8 cellular contexts compared by ENCODE assay signal in the genomic region with DNA sequence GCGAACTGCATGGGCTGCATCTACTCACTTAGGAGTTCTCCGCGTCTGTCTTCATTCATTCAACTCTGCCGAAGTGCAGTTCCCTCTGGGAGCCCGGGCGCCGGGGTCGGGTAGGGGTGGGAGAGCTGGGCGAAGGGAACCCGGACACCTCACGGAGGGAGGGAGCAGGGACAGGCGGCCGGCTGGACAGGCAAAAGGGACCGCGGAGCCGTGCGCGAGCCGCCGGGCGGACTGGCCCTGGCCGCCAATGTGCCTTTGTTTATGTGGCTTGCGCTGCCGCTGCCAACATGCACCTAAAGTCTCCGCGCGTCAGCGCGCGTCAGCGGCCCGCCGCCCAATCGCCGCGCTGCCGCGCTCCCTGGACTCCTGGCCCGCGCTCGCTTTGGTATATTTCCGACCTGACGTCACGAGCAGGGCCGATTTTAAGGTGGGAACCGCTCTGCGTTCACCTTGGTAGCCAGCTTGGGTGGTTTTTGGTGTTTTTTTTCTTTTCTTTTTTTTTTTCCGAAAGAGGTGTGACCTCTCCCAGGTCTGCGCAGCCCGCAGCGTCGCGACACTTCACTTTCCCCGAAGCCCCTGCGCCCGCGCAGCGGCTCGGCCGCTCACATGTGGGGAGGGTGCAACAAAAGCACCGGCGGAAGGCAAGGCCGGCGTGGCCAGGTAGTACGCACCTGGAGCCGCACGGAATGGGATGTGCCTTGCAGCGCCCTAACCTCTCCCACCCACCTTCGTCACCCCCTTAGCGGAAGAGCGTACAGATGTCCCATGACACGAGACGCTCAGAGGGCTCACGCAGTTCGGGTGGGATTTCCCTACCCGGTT. TPM values are rescaled to one million over a fixed set of nuclear protein-coding genes. Genes with fewer than 3 reads are reported as not detected.
DNase-seq lines count a peak whose midpoint lies in the region; ATAC-seq and TF ChIP-seq lines count a peak whose summit lies in the region.

NR4A2 (minus strand) TSS at position 270 of the 822 bp plus-strand sequence. CDS start 2,535 bp downstream, outside the sequence.

- DNase-seq in COR-L47 (lab: John Stamatoyannopoulos, UW) (peak; percentile 81), HT1080 (ENCODE audit: low read depth) (peak; percentile 86), activated T-cell treated with anti-CD3 and anti-CD28 coated beads for 24 hours (ENCODE audit: low read depth) (peak; percentile 85), epidermal melanocyte (ENCODE audit: insufficient read length, low spot score) (peak; percentile 73), mucosa of descending colon (peak; percentile 95)
- DNase-seq in stimulated activated CD8-positive, alpha-beta memory T cell treated with anti-CD3 and anti-CD28 coated beads, Interleukin-4, amount 100 ng/mL, for 24 hours (ENCODE audit: low read depth): peak; percentile 81

- no peaks in the 10 kb centered on the region for H3K36me3 ChIP-seq in OCI-LY1 (ENCODE audit: insufficient read depth, low read length)
- H3K36me3 ChIP-seq in mucosa of descending colon (ENCODE audit: low read depth): no peaks in the 10 kb centered on the region

- H3K9ac ChIP-seq in OCI-LY1 (ENCODE audit: low read length): no peak within 1 kb of the TSS

- no peaks in the 10 kb centered on the region for H3K27me3 ChIP-seq in OCI-LY1 (ENCODE audit: insufficient read depth, low read length)

- no peaks in the 10 kb centered on the region for H3K9me2 ChIP-seq in OCI-LY1 (ENCODE audit: low read depth, low read length)

- peak within 1 kb of the TSS; percentile 63 for H3K4me3 ChIP-seq in OCI-LY1 (ENCODE audit: low read depth, low read length, poor library complexity, severe bottlenecking)
- H3K4me3 ChIP-seq in mucosa of descending colon: peak within 1 kb of the TSS; percentile 42

- H3K4me2 ChIP-seq in OCI-LY1 (ENCODE audit: low read length): peak within 1 kb of the TSS; percentile 67

- intact Hi-C loops in mucosa of descending colon (cut with DNase I, micrococcal nuclease): loop anchor here in 1 of 2 donors (2.0 to 10.0 kb wide), 2 partner anchors 68 to 148 kb away; no protein-coding TSS in a partner anchor

- no peak within 1 kb of the TSS for H2AFZ ChIP-seq in OCI-LY1 (ENCODE audit: low read length)

- H3F3A ChIP-seq in OCI-LY1 (ENCODE audit: insufficient read depth, low read length): no peaks in the 10 kb centered on the region

- H3K4me1 ChIP-seq in OCI-LY1 (ENCODE audit: insufficient read depth, low read length, severe bottlenecking): no peaks in the 10 kb centered on the region
- peaks cover 11% of the 10 kb centered on the region for H3K4me1 ChIP-seq in mucosa of descending colon (ENCODE audit: low read depth)

- no peaks in the 10 kb centered on the region for H3K9me3 ChIP-seq in OCI-LY1 (ENCODE audit: low read length)
- H3K9me3 ChIP-seq in mucosa of descending colon: no peaks in the 10 kb centered on the region

- TF ChIP-seq CTCF in OCI-LY1 (IDR thresholded peaks at IDR 0.05; ENCODE audit: low read length) (no peak), mucosa of descending colon (IDR thresholded peaks at IDR 0.05) (no peak)

- H4K20me1 ChIP-seq in OCI-LY1 (ENCODE audit: insufficient read depth, low read length): no peaks in the 10 kb centered on the region

- no peak within 1 kb of the TSS for H3K27ac ChIP-seq in OCI-LY1 (ENCODE audit: low read depth, low read length, poor library complexity, severe bottlenecking)

- ATAC-seq in GM21381 (IDR thresholded peaks at IDR 0.05; ENCODE audit: unreplicated experiment) (peak; percentile 74), mucosa of descending colon (peak; percentile 78)

- no peaks in the 10 kb centered on the region for H3K79me2 ChIP-seq in OCI-LY1 (ENCODE audit: insufficient read depth, low read length)

RNA-seq across cellular contexts. Expression of gene NR4A2, which starts in this region (rescaled TPM):
- 0.67 and 1.5 TPM in 2 replicates for total RNA-seq in HT1080 (2014; rRNA removed; shearing (Covaris generic))
- polyA plus RNA-seq in HT1080 (2015; cell fraction: cytosol; rRNA removed): 2.9 and 3.1 TPM in 2 replicates
- 5.9 and 6.8 TPM in 2 replicates for polyA plus RNA-seq in HT1080 (2015; cell fraction: nucleus; rRNA removed)
- total RNA-seq in mucosa of descending colon: 10 to 100 TPM in 1 of 3 donors, 1 to 10 TPM in 2; 2.9 to 10.4 (median 3.0) TPM
